ENCODE assay signal across 9 cellular contexts in genomic region chr9:8856686-8857329, GRCh38.
DNase-seq lines count a peak whose midpoint lies in the region; ATAC-seq and TF ChIP-seq lines count a peak whose summit lies in the region.
"Had no signal": no experiment of that assay in that cellular context is flagged by ENCODE, and none has a peak within 500 bp of the region (broad histone marks: within the 10 kb centered on the region; RNA-seq: fewer than 3 reads in every experiment).

No MANE protein-coding gene starts in this region.

- CTCF ChIA-PET in WTC11 (lab: Charles Lee) = interaction anchor here (1.0 to 1.7 kb wide), 4 partner anchors 13 to 183 kb away, joined by 3 to 6 read pairs (median 4); no protein-coding TSS in a partner anchor

- H3K4me1 ChIP-seq in iPS DF 6.9 (ENCODE audit: control insufficient read depth, insufficient read depth, low read length) (peaks cover 2% of the 10 kb centered on the region; the same call in 1 of the 2 replicates), spleen (peaks cover 0 to 26% (median 16%) of the 10 kb centered on the region in 6 donors)

- H3K27ac Mint-ChIP-seq in WTC11 = no peak overlapping the region

- no peak overlapping the region for H3K27ac ChIP-seq in iPS DF 6.9 (ENCODE audit: low read length)
- H3K27ac ChIP-seq in spleen = no peak overlapping the region
- H3K27ac ChIP-seq: 22Rv1 had no signal

- H3K36me3 ChIP-seq in iPS DF 6.9 (ENCODE audit: control insufficient read depth, insufficient read depth, low read length) (no peaks in the 10 kb centered on the region), spleen (no peaks in the 10 kb centered on the region)

- H3K9me3 Mint-ChIP-seq in WTC11 = no peaks in the 10 kb centered on the region

- WGBS in iPS DF 6.9 (ENCODE audit: insufficient coverage, insufficient read length) = no CpG with 5 or more reads among the region's 14 CpGs
- WGBS in spleen, 5 donors = 8 to 10% (median 8%) methylated on average over 14 of the region's 14 CpGs

- H3K27me3 ChIP-seq in iPS DF 6.9 (ENCODE audit: control insufficient read depth, insufficient read depth, low read length) (no peaks in the 10 kb centered on the region), spleen (replicated peaks in 1 of 7) (peaks cover 3 to 65% (median 45%) of the 10 kb centered on the region in 7 donors)

- H3K4me1 Mint-ChIP-seq in WTC11 = peaks cover 46% of the 10 kb centered on the region

- peaks cover 15% of the 10 kb centered on the region for H3K27me3 Mint-ChIP-seq in WTC11 (ENCODE audit: low read depth)

- no peaks in the 10 kb centered on the region for H3K36me3 Mint-ChIP-seq in WTC11

- peak overlapping the region; percentile 90 for H3K4me3 Mint-ChIP-seq in WTC11

- peak overlapping the region; percentile 80 for H3K4me3 ChIP-seq in iPS DF 6.9 (ENCODE audit: low read length)
- peak overlapping the region; percentile 22 to 70 (median 48) for H3K4me3 ChIP-seq in spleen

- intact Hi-C loops in spleen (cut with DNase I; ENCODE audit: low total_unique reads) = no loop called here

- H3K9me3 ChIP-seq in iPS DF 6.9 (ENCODE audit: control insufficient read depth, insufficient read depth, low read length) = no peaks in the 10 kb centered on the region
- no peaks in the 10 kb centered on the region for H3K9me3 ChIP-seq in spleen

- no peak for TF ChIP-seq POLR2A in spleen (IDR thresholded peaks at IDR 0.05)

- POLR2A ChIA-PET in WTC11 (lab: Charles Lee) = no interaction called here

- DNase-seq in DMS 273 (lab: John Stamatoyannopoulos, UW; ENCODE audit: unreplicated experiment) (peak; percentile 48), DMS 273 treated with DMSO at 0.1 percent for 48 hours (lab: John Stamatoyannopoulos, UW) (no peak), WTC11 (ENCODE audit: low spot score) (no peak), iPS DF 6.9 (ENCODE audit: low read depth, low spot score) (no peak), spleen (no peak), ecto neural progenitor cell (ENCODE audit: low spot score) (no peak)
- no peak for DNase-seq in effector CD8-positive, alpha-beta T cell (lab: John Stamatoyannopoulos, UW)

- TF ChIP-seq CTCF in WTC11 (IDR thresholded peaks at IDR 0.05) = no peak
- TF ChIP-seq CTCF in spleen (IDR thresholded peaks at IDR 0.05 in 8 of 11, conservative IDR thresholded peaks at IDR 0.05 in 3 of 11) = no peak

- ATAC-seq in WTC11 (peak; percentile 27), HG03175 (IDR thresholded peaks at IDR 0.05; ENCODE audit: unreplicated experiment) (no peak)

TF ChIP-seq in WTC11, 78 proteins besides CTCF, POLR2A, EP300 and RAD21:
- TF ChIP-seq FOXP1 (CRISPR knock-in tag; IDR thresholded peaks at IDR 0.05; ENCODE audit: borderline replicate concordance) = no peak
- no peak for TF ChIP-seq E2F5 (CRISPR knock-in tag; IDR thresholded peaks at IDR 0.05)
- no peak for TF ChIP-seq JAZF1 (CRISPR knock-in tag; IDR thresholded peaks at IDR 0.05)
- TF ChIP-seq ZBTB21 (CRISPR knock-in tag; IDR thresholded peaks at IDR 0.05; ENCODE audit: borderline replicate concordance) = no peak
- TF ChIP-seq ZMAT4 (CRISPR knock-in tag; IDR thresholded peaks at IDR 0.05) = no peak
- TF ChIP-seq TEAD4 (CRISPR knock-in tag; IDR thresholded peaks at IDR 0.05) = no peak
- TF ChIP-seq IRF2 (CRISPR knock-in tag; IDR thresholded peaks at IDR 0.05; ENCODE audit: borderline replicate concordance, low read depth) = no peak
- TF ChIP-seq ATF6 (CRISPR knock-in tag; IDR thresholded peaks at IDR 0.05) = no peak
- no peak for TF ChIP-seq NR2C2 (CRISPR knock-in tag; IDR thresholded peaks at IDR 0.05)
- TF ChIP-seq NR3C1 (CRISPR knock-in tag; conservative IDR thresholded peaks at IDR 0.05; ENCODE audit: low read depth) = no peak
- no peak for TF ChIP-seq FOXP4 (CRISPR knock-in tag; IDR thresholded peaks at IDR 0.05)
TF ChIP-seq in WTC11: peak in this region for 0.
